Comparison of ENCODE assay signal across 12 cellular contexts in the genomic region with DNA sequence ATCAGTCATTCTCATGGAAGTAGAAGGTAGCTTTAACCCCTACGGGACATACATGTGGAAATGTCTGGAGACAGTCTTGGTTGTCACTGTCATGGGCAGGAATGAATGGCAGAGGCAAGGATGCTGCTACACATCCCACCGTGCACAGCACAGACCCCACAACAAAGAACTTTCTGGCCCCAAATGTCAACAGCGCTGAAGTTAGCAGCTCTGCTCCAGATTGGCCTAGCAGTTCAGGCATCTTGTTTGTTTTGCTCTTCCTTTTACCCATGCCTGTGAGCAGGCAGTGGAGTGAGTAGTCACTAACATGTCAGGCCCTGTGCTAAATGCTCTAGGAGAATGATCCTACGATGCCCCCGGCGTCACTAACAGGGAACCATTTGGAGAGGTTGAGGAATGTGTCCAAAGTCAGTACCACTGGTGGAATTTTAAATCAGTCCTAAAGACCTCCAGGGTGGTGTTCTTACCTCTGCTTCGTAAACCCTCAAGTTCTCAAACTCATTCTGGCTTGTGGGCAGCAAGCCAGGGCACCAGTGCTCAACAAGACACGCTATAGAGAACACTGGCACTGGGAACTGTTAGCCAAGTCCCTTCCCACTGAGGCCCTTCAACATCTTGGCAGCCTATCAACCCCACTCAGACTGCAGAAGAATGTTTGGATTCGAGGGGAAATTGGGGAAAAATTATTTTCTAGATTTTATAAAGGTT.
DNase-seq lines count a peak whose midpoint lies in the region; ATAC-seq and TF ChIP-seq lines count a peak whose summit lies in the region.
"Had no signal": no experiment of that assay in that cellular context is flagged by ENCODE, and none has a peak within 500 bp of the region (broad histone marks: within the 10 kb centered on the region; RNA-seq: fewer than 3 reads in every experiment).

No MANE protein-coding gene starts in this region.

- no TSS peak for BruUV-seq in mammary epithelial cell (replicated peaks; lab: Mats Ljungman, UMichigan)

- peak overlapping the region; percentile 26 to 79 (median 59) for H3K4me3 Mint-ChIP-seq in CD8-positive, alpha-beta memory T cell
- H3K4me3 Mint-ChIP-seq in natural killer cell treated with Interleukin-12 subunit alpha and Interleukin-12 subunit beta and Interleukin-15 and Interleukin-18, amount 100 ng/mL, for 72 hours, result peak overlapping the region; percentile 34
- H3K4me3 Mint-ChIP-seq: mesothelial cell of epicardium had no signal

- H3K27me3 ChIP-seq in CD8-positive, alpha-beta memory T cell (ENCODE audit: insufficient read depth, low read length, poor library complexity, severe bottlenecking), result no peaks in the 10 kb centered on the region
- H3K27me3 ChIP-seq in mammary epithelial cell (ENCODE audit: insufficient read depth, low read length), result no peaks in the 10 kb centered on the region

- peaks cover 99% of the 10 kb centered on the region for H3K4me1 ChIP-seq in CD8-positive, alpha-beta memory T cell (ENCODE audit: insufficient read depth, low read length)
- H3K4me1 ChIP-seq in mammary epithelial cell (ENCODE audit: insufficient read depth, low read length), result peaks cover 45% of the 10 kb centered on the region

- peak in 1 of 5 donors; percentile 67 for DNase-seq in CD8-positive, alpha-beta memory T cell
- DNase-seq in mammary epithelial cell, result no peak
- no peak for DNase-seq in natural killer cell treated with Interleukin-12 subunit alpha and Interleukin-12 subunit beta and Interleukin-15 and Interleukin-18, amount 100 ng/mL, for 72 hours (ENCODE audit: low spot score)
- no peak for DNase-seq in NCI-H146 treated with DMSO at 0.1 percent for 48 hours (lab: John Stamatoyannopoulos, UW; ENCODE audit: unreplicated experiment)
- no peak for DNase-seq in CD1c-positive myeloid dendritic cell (ENCODE audit: extremely low spot score)
- DNase-seq: DMS53, NCI-H187, retina had no signal

- CTCF ChIA-PET in CD8-positive, alpha-beta memory T cell (lab: Charles Lee), result interaction anchor here (0.9 to 1.6 kb wide), 6 partner anchors 13 to 55 kb away, joined by 3 to 4 read pairs (median 3); no protein-coding TSS in a partner anchor
- CTCF ChIA-PET in mammary epithelial cell (lab: Charles Lee; ENCODE audit: low non-redundant PET), result no interaction called here

- H3K4me1 Mint-ChIP-seq in CD8-positive, alpha-beta memory T cell, result peaks cover 93 to 99% (median 99%) of the 10 kb centered on the region in 3 donors
- peaks cover 62 to 73% of the 10 kb centered on the region in 2 donors for H3K4me1 Mint-ChIP-seq in natural killer cell treated with Interleukin-12 subunit alpha and Interleukin-12 subunit beta and Interleukin-15 and Interleukin-18, amount 100 ng/mL, for 72 hours (ENCODE audit: low read depth in 2 of 2)

- H3K9ac ChIP-seq in mammary epithelial cell (ENCODE audit: insufficient read depth, low read length), result no peak overlapping the region

- peaks cover 8% of the 10 kb centered on the region for H3K36me3 ChIP-seq in CD8-positive, alpha-beta memory T cell (ENCODE audit: insufficient read depth, low read length)
- no peaks in the 10 kb centered on the region for H3K36me3 ChIP-seq in KOPT-K1 (ENCODE audit: insufficient read depth, low read length)
- no peaks in the 10 kb centered on the region for H3K36me3 ChIP-seq in mammary epithelial cell (ENCODE audit: insufficient read depth, low read length)

- POLR2A ChIA-PET in CD8-positive, alpha-beta memory T cell (lab: Charles Lee), result interaction anchor here (1.2 to 1.3 kb wide), 2 partner anchors 10 to 16 kb away, joined by 3 read pairs; no protein-coding TSS in a partner anchor

- H3K36me3 Mint-ChIP-seq in CD8-positive, alpha-beta memory T cell, result peaks cover 4 to 22% (median 10%) of the 10 kb centered on the region in 3 donors
- H3K36me3 Mint-ChIP-seq in natural killer cell treated with Interleukin-12 subunit alpha and Interleukin-12 subunit beta and Interleukin-15 and Interleukin-18, amount 100 ng/mL, for 72 hours, result no peaks in the 10 kb centered on the region

- no peaks in the 10 kb centered on the region for H4K20me1 ChIP-seq in mammary epithelial cell (ENCODE audit: insufficient read depth, low read length)

- TF ChIP-seq CTCF in mammary epithelial cell (conservative IDR thresholded peaks at IDR 0.05 in 1 of 2, IDR thresholded peaks at IDR 0.05 in 1 of 2; ENCODE audit: extremely low read depth in 1 of 2, insufficient read depth in 1 of 2, low read depth in 1 of 2, low read length in 2 of 2), result no peak

- intact Hi-C loops in mammary epithelial cell (cut with micrococcal nuclease), result loop anchor here (5.0 kb wide), 1 partner anchor 379 kb away; no protein-coding TSS in a partner anchor

- peak overlapping the region; percentile 19 for H3K4me3 ChIP-seq in CD8-positive, alpha-beta memory T cell (ENCODE audit: low read length)
- no peak overlapping the region for H3K4me3 ChIP-seq in mammary epithelial cell (replicated peaks in 1 of 3; ENCODE audit: insufficient read depth in 1 of 3, low read depth in 2 of 3, low read length in 3 of 3)

- H3K9me3 ChIP-seq in CD8-positive, alpha-beta memory T cell (ENCODE audit: low read length), result no peaks in the 10 kb centered on the region
- H3K9me3 ChIP-seq in KOPT-K1 (ENCODE audit: insufficient read depth, low read length, poor library complexity, severe bottlenecking) (no peaks in the 10 kb centered on the region), mammary epithelial cell (replicated peaks; ENCODE audit: insufficient read depth, low read length) (no peaks in the 10 kb centered on the region)

- no peaks in the 10 kb centered on the region for H3K9me3 Mint-ChIP-seq in CD8-positive, alpha-beta memory T cell
- no peaks in the 10 kb centered on the region for H3K9me3 Mint-ChIP-seq in natural killer cell treated with Interleukin-12 subunit alpha and Interleukin-12 subunit beta and Interleukin-15 and Interleukin-18, amount 100 ng/mL, for 72 hours
- H3K9me3 Mint-ChIP-seq: mesothelial cell of epicardium had no signal

- peak overlapping the region; percentile 91 to 98 (median 96) for H3K27ac Mint-ChIP-seq in CD8-positive, alpha-beta memory T cell
- H3K27ac Mint-ChIP-seq in natural killer cell treated with Interleukin-12 subunit alpha and Interleukin-12 subunit beta and Interleukin-15 and Interleukin-18, amount 100 ng/mL, for 72 hours, result peak overlapping the region; percentile 73 to 74

- in situ Hi-C loops in mammary epithelial cell (cut with MboI; ENCODE audit: low sequenced_read_pairs in 2 of 2), result no loop called here

- dilution Hi-C loops in mammary epithelial cell (cut with HindIII; ENCODE audit: low sequenced_read_pairs), result no loop called here

- peaks cover 11% of the 10 kb centered on the region for H3K79me2 ChIP-seq in mammary epithelial cell (ENCODE audit: insufficient read depth, low read length)

- peak overlapping the region; percentile 14 for H2AFZ ChIP-seq in mammary epithelial cell (ENCODE audit: low read depth, low read length)

- H3K27me3 Mint-ChIP-seq in CD8-positive, alpha-beta memory T cell, result peaks cover 0 to 2% of the 10 kb centered on the region in 2 donors
- no peaks in the 10 kb centered on the region for H3K27me3 Mint-ChIP-seq in natural killer cell treated with Interleukin-12 subunit alpha and Interleukin-12 subunit beta and Interleukin-15 and Interleukin-18, amount 100 ng/mL, for 72 hours

- ATAC-seq in natural killer cell treated with Interleukin-12 subunit alpha and Interleukin-12 subunit beta and Interleukin-15 and Interleukin-18, amount 100 ng/mL, for 72 hours, result no peak
- ATAC-seq in HG02623 (IDR thresholded peaks at IDR 0.05; ENCODE audit: unreplicated experiment) (no peak), HG02840 (IDR thresholded peaks at IDR 0.05; ENCODE audit: low FRiP score, unreplicated experiment) (no peak)

- no peak overlapping the region for H3K4me2 ChIP-seq in mammary epithelial cell (ENCODE audit: insufficient read depth, low read depth, low read length)

- no peak overlapping the region for H3K27ac ChIP-seq in CD8-positive, alpha-beta memory T cell (ENCODE audit: low read depth, low read length)
- H3K27ac ChIP-seq in KOPT-K1 (ENCODE audit: low read depth, low read length, poor library complexity, severe bottlenecking), result peak overlapping the region; percentile 95
- peak overlapping the region; percentile 9 for H3K27ac ChIP-seq in mammary epithelial cell (ENCODE audit: insufficient read depth, low read depth, low read length)

- 50% methylated on average over 9 of the region's 9 CpGs for WGBS in mammary epithelial cell (ENCODE audit: low coverage, missing lambda C conversion rate)
